Comparison of ENCODE assay signal across 17 cellular contexts in genomic region chr2:217655656-217656055, GRCh38.
DNase-seq lines count a peak whose midpoint lies in the region; ATAC-seq and TF ChIP-seq lines count a peak whose summit lies in the region.
"Had no signal": no experiment of that assay in that cellular context is flagged by ENCODE, and none has a peak within 500 bp of the region (broad histone marks: within the 10 kb centered on the region; RNA-seq: fewer than 3 reads in every experiment).

No MANE protein-coding gene starts in this region.

- no peak for TF ChIP-seq POLR2A in suprapubic skin (IDR thresholded peaks at IDR 0.05)

- no peak for ATAC-seq in GM21367 (IDR thresholded peaks at IDR 0.05; ENCODE audit: unreplicated experiment)
- ATAC-seq: CD8-positive, alpha-beta T cell; K562 had no signal

- no peak for TF ChIP-seq CTCF in HFFc6 (IDR thresholded peaks at IDR 0.05)
- no peak for TF ChIP-seq CTCF in parathyroid adenoma (IDR thresholded peaks at IDR 0.05)
- TF ChIP-seq CTCF in suprapubic skin (IDR thresholded peaks at IDR 0.05), result no peak

- DNase-seq in HFFc6 (no peak), islet precursor cell (peak; percentile 15), suprapubic skin (ENCODE audit: low spot score in 2 of 2) (no peak), dedifferentiated amniotic fluid mesenchymal stem cell (ENCODE audit: extremely low spot score) (no peak), amniotic stem cell (lab: John Stamatoyannopoulos, UW) (no peak)
- no peak for DNase-seq in stimulated activated naive CD4-positive, alpha-beta T cell (lab: John Stamatoyannopoulos, UW)
- DNase-seq: AML-193; CD8-positive, alpha-beta T cell; NCI-H1092; NCI-H1436 treated with DMSO at 0.1 percent for 48 hours; NCI-H1930; PC-9; RPMI8226; SHP77 had no signal

- H3K9me3 Mint-ChIP-seq in HFFc6, result no peaks in the 10 kb centered on the region
- H3K9me3 Mint-ChIP-seq: CD8-positive, alpha-beta T cell had no signal

- H3K79me2 ChIP-seq in parathyroid adenoma, result no peaks in the 10 kb centered on the region

- no peaks in the 10 kb centered on the region for H3K27me3 ChIP-seq in parathyroid adenoma (ENCODE audit: control insufficient read depth, insufficient read depth, low read length)
- no peaks in the 10 kb centered on the region for H3K27me3 ChIP-seq in suprapubic skin

- no peak for TF ChIP-seq EP300 in suprapubic skin (IDR thresholded peaks at IDR 0.05)

- peak overlapping the region; percentile 64 for H3K27ac ChIP-seq in parathyroid adenoma
- peak overlapping the region; percentile 45 for H3K27ac ChIP-seq in suprapubic skin
- H3K27ac ChIP-seq: PC-9 had no signal

- no peak overlapping the region for H3K4me3 Mint-ChIP-seq in HFFc6
- H3K4me3 Mint-ChIP-seq: CD8-positive, alpha-beta T cell had no signal

- H3K36me3 ChIP-seq in parathyroid adenoma (ENCODE audit: control insufficient read depth, insufficient read depth, low read length) (no peaks in the 10 kb centered on the region), suprapubic skin (no peaks in the 10 kb centered on the region)

- WGBS in suprapubic skin, result 88% methylated on average over 1 of the region's 1 CpG

- no peak overlapping the region for H3K9ac ChIP-seq in parathyroid adenoma

- H3K9me3 ChIP-seq in parathyroid adenoma (ENCODE audit: control insufficient read depth, low read length) (no peaks in the 10 kb centered on the region), suprapubic skin (no peaks in the 10 kb centered on the region)

- peaks cover 4% of the 10 kb centered on the region for H3K27me3 Mint-ChIP-seq in HFFc6 (ENCODE audit: insufficient read depth)

- H3K36me3 Mint-ChIP-seq in HFFc6 (ENCODE audit: low read depth), result no peaks in the 10 kb centered on the region
- H3K36me3 Mint-ChIP-seq: CD8-positive, alpha-beta T cell had no signal

- peaks cover 52% of the 10 kb centered on the region for H3K4me1 Mint-ChIP-seq in HFFc6 (ENCODE audit: low read depth)

- peak overlapping the region; percentile 19; the same call in 1 of the 2 replicates for H3K27ac Mint-ChIP-seq in HFFc6
- H3K27ac Mint-ChIP-seq: CD8-positive, alpha-beta T cell had no signal

- H3K4me3 ChIP-seq in parathyroid adenoma (ENCODE audit: low read depth, low read length) (no peak overlapping the region), suprapubic skin (no peak overlapping the region)
- H3K4me3 ChIP-seq: K562, PC-9 had no signal

- no peak overlapping the region for H3K4me2 ChIP-seq in parathyroid adenoma (ENCODE audit: low read length)
- H3K4me2 ChIP-seq: PC-9 had no signal

- peak overlapping the region; percentile 47 for H2AFZ ChIP-seq in parathyroid adenoma
- H2AFZ ChIP-seq: PC-9 had no signal

- peaks cover 29% of the 10 kb centered on the region for H3K4me1 ChIP-seq in parathyroid adenoma
- peaks cover 42% of the 10 kb centered on the region for H3K4me1 ChIP-seq in suprapubic skin
